Comparison of ENCODE assay signal across 18 cellular contexts in the genomic region with DNA sequence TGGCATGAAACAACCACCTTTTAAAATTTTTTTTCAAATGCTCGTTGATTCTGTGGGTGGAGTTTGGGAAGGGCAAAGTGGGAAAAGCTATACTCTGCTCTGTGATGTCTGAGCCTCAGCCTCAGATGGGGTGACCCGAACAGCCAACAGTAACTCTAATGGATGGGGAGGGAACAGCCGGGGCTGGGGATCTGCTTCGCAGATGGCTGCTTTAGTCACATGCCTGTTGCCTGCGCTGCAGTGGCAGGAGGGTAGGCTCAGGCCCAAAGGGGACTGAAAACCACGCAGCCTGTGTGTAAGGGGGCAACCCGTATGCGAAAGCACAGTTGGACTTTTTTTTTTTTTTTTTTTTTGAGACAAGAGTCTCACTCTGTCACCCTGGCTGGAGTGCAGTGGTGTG.
"Had no signal": no experiment of that assay in that cellular context is flagged by ENCODE, and none has a peak within 500 bp of the region (broad histone marks: within the 10 kb centered on the region; RNA-seq: fewer than 3 reads in every experiment).

No MANE protein-coding gene starts in this region.

- H3K36me3 ChIP-seq: esophagus squamous epithelium, left ventricle myocardium inferior, right atrium auricular region, transverse colon, vagina had no signal

- H3K4me3 ChIP-seq: esophagus squamous epithelium, left ventricle myocardium inferior, right atrium auricular region, transverse colon, vagina had no signal

- H3K9me3 ChIP-seq: esophagus squamous epithelium, left ventricle myocardium inferior, right atrium auricular region, transverse colon, vagina had no signal

- ATAC-seq: activated CD4-positive, CD25-positive, alpha-beta regulatory T cell treated with anti-CD3 and anti-CD28 coated beads, Interleukin-2, amount 50 U/mL, for 24 hours; naive thymus-derived CD8-positive, alpha-beta T cell had no signal

- H3K27me3 ChIP-seq: esophagus squamous epithelium, right atrium auricular region, transverse colon, vagina had no signal

- H3K4me1 ChIP-seq: esophagus squamous epithelium, left ventricle myocardium inferior, right atrium auricular region, vagina had no signal

- DNase-seq: activated CD4-positive, alpha-beta T cell treated with anti-CD3 and anti-CD28 coated beads, Interleukin-2, amount 50 U/mL, for 1 hour; activated CD8-positive, alpha-beta memory T cell treated with anti-CD3 and anti-CD28 coated beads for 24 hours; activated gamma-delta T cell treated with Interleukin-2 at 50 U/mL for 16 hours; activated naive CD8-positive, alpha-beta T cell treated with anti-CD3 and anti-CD28 coated beads for 36 hours; cortex of kidney; effector CD8-positive, alpha-beta T cell; esophagus squamous epithelium; left ventricle myocardium inferior; mesenchymal stem cell; naive thymus-derived CD8-positive, alpha-beta T cell; small intestine; stimulated activated CD4-positive, alpha-beta T cell treated with anti-CD3 and anti-CD28 coated beads, Interleukin-4, amount 100 ng/mL, for 24 hours; stimulated activated naive CD4-positive, alpha-beta T cell treated with Interleukin-2 at 50 U/mL for 16 hours; transverse colon had no signal

- H3K27ac ChIP-seq: esophagus squamous epithelium, left ventricle myocardium inferior, right atrium auricular region, transverse colon, vagina had no signal

- FAIRE-seq: endothelial cell of umbilical vein, small intestine had no signal
